In genomic region chr6:21171801-21172200, GRCh38 we compare ENCODE assay signal across 27 cellular contexts.
"Had no signal": no experiment of that assay in that cellular context is flagged by ENCODE, and none has a peak within 500 bp of the region (broad histone marks: within the 10 kb centered on the region; RNA-seq: fewer than 3 reads in every experiment).

No MANE protein-coding gene starts in this region.

- H3K79me2 ChIP-seq: hepatocyte had no signal

- ATAC-seq: activated CD8-positive, alpha-beta T cell treated with anti-CD3 and anti-CD28 coated beads, Interleukin-2, amount 10 ng/mL, durations not matched to agents 7 days and 5 days; naive thymus-derived CD4-positive, alpha-beta T cell; stimulated activated naive B cell treated with anti-CD40 and anti-IgM and Interleukin-4, amounts not matched to agents 10 μg/mL and 1 μg/mL and 100 μg/mL, for 72 hours had no signal

- H3K9me3 Mint-ChIP-seq: activated naive CD4-positive, alpha-beta T cell treated with anti-CD3 and anti-CD28 coated beads, Interleukin-2, amount 50 U/mL, for 24 hours; activated T-helper 1 cell treated with anti-CD3 and anti-CD28 coated beads, Interleukin-12 subunit alpha, Interleukin-12 subunit beta, Interleukin-2, Interleukin-4 antibody, amounts not matched to agents 30 ng/mL and 10 ng/mL and 1 ng/mL, durations not matched to agents 14 hours and 24 hours and 36 hours; dendritic cell treated with granulocyte-macrophage colony-stimulating factor and Interleukin-4, amounts not matched to agents 40 ng/mL and 50 ng/mL, for 4 days; immature natural killer cell had no signal

- DNase-seq: activated CD4-positive, alpha-beta T cell treated with anti-CD3 and anti-CD28 coated beads, Interleukin-2, amount 50 U/mL, for 1 hour; activated CD4-positive, CD25-positive, alpha-beta regulatory T cell treated with anti-CD3 and anti-CD28 coated beads, Interleukin-2, amount 50 U/mL, for 72 hours; activated CD8-positive, alpha-beta T cell treated with anti-CD3 and anti-CD28 coated beads, Interleukin-2, amount 10 ng/mL, durations not matched to agents 7 days and 5 days; activated gamma-delta T cell treated with Interleukin-2 at 50 U/mL for 16 hours; aorta; effector CD4-positive, alpha-beta T cell; foreskin melanocyte; glutamatergic neuron; immature natural killer cell; left ventricle myocardium inferior; naive thymus-derived CD4-positive, alpha-beta T cell; retina; stimulated activated CD4-positive, alpha-beta T cell treated with anti-CD3 and anti-CD28 coated beads, Interleukin-2, amount 100 ng/mL, for 48 hours; stimulated activated CD8-positive, alpha-beta memory T cell treated with anti-CD3 and anti-CD28 coated beads, Interleukin-4, amount 100 ng/mL, for 48 hours; stimulated activated naive B cell treated with anti-CD40 and anti-IgM and Interleukin-4, amounts not matched to agents 10 μg/mL and 1 μg/mL and 100 μg/mL, for 72 hours; testis; trophoblast cell; uterus; WERI-Rb-1 had no signal

- H3K27me3 ChIP-seq: cardiac muscle cell, hepatocyte, neural progenitor cell, testis, uterus had no signal

- H3K4me1 Mint-ChIP-seq: activated naive CD4-positive, alpha-beta T cell treated with anti-CD3 and anti-CD28 coated beads, Interleukin-2, amount 50 U/mL, for 24 hours; neural progenitor cell had no signal

- H3K36me3 ChIP-seq: cardiac muscle cell, left ventricle myocardium inferior, neural progenitor cell, uterus, WERI-Rb-1 had no signal

- H3K4me3 Mint-ChIP-seq: activated CD8-positive, alpha-beta T cell treated with anti-CD3 and anti-CD28 coated beads, Interleukin-2, amount 10 ng/mL, durations not matched to agents 7 days and 5 days; activated naive CD4-positive, alpha-beta T cell treated with anti-CD3 and anti-CD28 coated beads, Interleukin-2, amount 50 U/mL, for 24 hours; activated T-helper 1 cell treated with anti-CD3 and anti-CD28 coated beads, Interleukin-12 subunit alpha, Interleukin-12 subunit beta, Interleukin-2, Interleukin-4 antibody, amounts not matched to agents 30 ng/mL and 10 ng/mL and 1 ng/mL, durations not matched to agents 14 hours and 24 hours and 36 hours; dendritic cell treated with granulocyte-macrophage colony-stimulating factor and Interleukin-4, amounts not matched to agents 40 ng/mL and 50 ng/mL, for 4 days; immature natural killer cell; naive thymus-derived CD4-positive, alpha-beta T cell; neural progenitor cell; stimulated activated naive B cell treated with anti-CD40 and anti-IgM and Interleukin-4, amounts not matched to agents 10 μg/mL and 1 μg/mL and 100 μg/mL, for 72 hours had no signal

- H3K27ac Mint-ChIP-seq: activated CD8-positive, alpha-beta T cell treated with anti-CD3 and anti-CD28 coated beads, Interleukin-2, amount 10 ng/mL, durations not matched to agents 7 days and 5 days; activated naive CD4-positive, alpha-beta T cell treated with anti-CD3 and anti-CD28 coated beads, Interleukin-2, amount 50 U/mL, for 24 hours; activated T-helper 1 cell treated with anti-CD3 and anti-CD28 coated beads, Interleukin-12 subunit alpha, Interleukin-12 subunit beta, Interleukin-2, Interleukin-4 antibody, amounts not matched to agents 30 ng/mL and 10 ng/mL and 1 ng/mL, durations not matched to agents 14 hours and 24 hours and 36 hours; dendritic cell treated with granulocyte-macrophage colony-stimulating factor and Interleukin-4, amounts not matched to agents 40 ng/mL and 50 ng/mL, for 4 days; immature natural killer cell; naive thymus-derived CD4-positive, alpha-beta T cell; neural progenitor cell; stimulated activated naive B cell treated with anti-CD40 and anti-IgM and Interleukin-4, amounts not matched to agents 10 μg/mL and 1 μg/mL and 100 μg/mL, for 72 hours had no signal

- H3K27me3 Mint-ChIP-seq: activated naive CD4-positive, alpha-beta T cell treated with anti-CD3 and anti-CD28 coated beads, Interleukin-2, amount 50 U/mL, for 24 hours; dendritic cell treated with granulocyte-macrophage colony-stimulating factor and Interleukin-4, amounts not matched to agents 40 ng/mL and 50 ng/mL, for 4 days; naive thymus-derived CD4-positive, alpha-beta T cell; stimulated activated naive B cell treated with anti-CD40 and anti-IgM and Interleukin-4, amounts not matched to agents 10 μg/mL and 1 μg/mL and 100 μg/mL, for 72 hours had no signal

- H2AFZ ChIP-seq: hepatocyte, neural progenitor cell had no signal

- H3K4me2 ChIP-seq: hepatocyte, neural progenitor cell had no signal

- FAIRE-seq: endometrium, TTC549 had no signal

- H3K4me3 ChIP-seq: cardiac muscle cell, hepatocyte, left ventricle myocardium inferior, neural progenitor cell, testis, uterus had no signal

- H3K9me3 ChIP-seq: left ventricle myocardium inferior, testis, uterus had no signal

- H3K4me1 ChIP-seq: neural progenitor cell, uterus had no signal

- H3K27ac ChIP-seq: cardiac muscle cell, hepatocyte, left ventricle myocardium inferior, neural progenitor cell, testis, uterus, WERI-Rb-1 had no signal

- H3K9ac ChIP-seq: neural progenitor cell had no signal
